8 cellular contexts compared by ENCODE assay signal in the genomic region with DNA sequence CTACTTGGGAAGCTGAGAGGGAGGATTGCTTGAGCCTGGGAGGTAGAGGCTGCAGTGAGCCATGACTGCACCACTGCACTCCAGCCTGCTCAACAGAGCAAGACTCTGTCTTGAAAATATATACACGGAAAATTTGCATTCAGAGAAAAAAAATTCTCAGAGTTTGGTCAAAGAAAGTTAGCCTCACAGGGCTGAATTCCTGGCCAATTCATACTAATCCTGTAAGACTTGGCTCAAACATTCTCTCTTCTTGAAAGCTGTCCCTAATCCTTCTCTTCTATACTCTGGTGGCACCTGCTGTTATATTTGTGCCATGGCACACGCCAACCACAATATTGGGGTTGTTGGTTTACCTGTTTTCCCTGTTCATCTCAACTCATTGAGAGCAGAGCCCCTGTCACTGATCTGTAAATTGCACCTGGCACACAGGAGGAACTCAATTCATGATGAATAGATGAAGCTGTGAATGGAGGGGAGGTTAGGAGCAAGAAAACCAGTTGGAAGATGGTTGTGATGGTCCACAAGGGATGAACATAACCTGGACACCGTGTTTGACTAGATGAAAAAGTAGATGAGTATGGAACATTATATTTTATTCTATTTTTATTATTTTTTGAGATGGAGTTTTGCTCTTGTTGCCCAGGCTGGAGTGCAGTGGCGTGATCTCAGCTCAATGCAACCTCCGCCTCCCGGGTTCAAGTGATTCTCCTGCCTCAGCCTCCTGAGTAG. TPM values are rescaled to one million over a fixed set of nuclear protein-coding genes. Genes with fewer than 3 reads are reported as not detected.
DNase-seq lines count a peak whose midpoint lies in the region; ATAC-seq and TF ChIP-seq lines count a peak whose summit lies in the region.

No MANE protein-coding gene starts in this region.

- H3K27me3 Mint-ChIP-seq in CD8-positive, alpha-beta T cell (ENCODE audit: low read depth): no peaks in the 10 kb centered on the region
- peaks cover 6% of the 10 kb centered on the region for H3K27me3 Mint-ChIP-seq in GM23338 (ENCODE audit: insufficient read depth, low read depth, poor library complexity)

- no peaks in the 10 kb centered on the region for H3K4me1 Mint-ChIP-seq in CD8-positive, alpha-beta T cell (ENCODE audit: low read depth)
- peaks cover 28% of the 10 kb centered on the region for H3K4me1 Mint-ChIP-seq in GM23338

- POLR2A ChIA-PET in CD8-positive, alpha-beta T cell (lab: Charles Lee): no interaction called here

- H3K4me1 ChIP-seq in CD8-positive, alpha-beta T cell (ENCODE audit: insufficient read depth, low read length): no peaks in the 10 kb centered on the region
- H3K4me1 ChIP-seq in GM23338 (ENCODE audit: insufficient read depth): peaks cover 22% of the 10 kb centered on the region
- H3K4me1 ChIP-seq in gastrocnemius medialis: peaks cover 15 to 18% of the 10 kb centered on the region in 2 donors

- no peaks in the 10 kb centered on the region for H3F3A ChIP-seq in GM23338 (replicated peaks; ENCODE audit: low read depth)

- no peaks in the 10 kb centered on the region for H3K9me3 Mint-ChIP-seq in CD8-positive, alpha-beta T cell
- no peaks in the 10 kb centered on the region; the same call in 2 of the 3 replicates for H3K9me3 Mint-ChIP-seq in GM23338

- H3K9me3 ChIP-seq in CD8-positive, alpha-beta T cell (ENCODE audit: low read length): no peaks in the 10 kb centered on the region
- no peaks in the 10 kb centered on the region for H3K9me3 ChIP-seq in gastrocnemius medialis

- H2AFZ ChIP-seq in GM23338: no peak overlapping the region

- H3K27me3 ChIP-seq in CD8-positive, alpha-beta T cell (ENCODE audit: insufficient read depth, low read length): no peaks in the 10 kb centered on the region
- H3K27me3 ChIP-seq in GM23338 (ENCODE audit: insufficient read depth) (no peaks in the 10 kb centered on the region), gastrocnemius medialis (no peaks in the 10 kb centered on the region)

- H3K4me3 ChIP-seq in CD8-positive, alpha-beta T cell (ENCODE audit: low read depth, low read length): no peak overlapping the region
- no peak overlapping the region for H3K4me3 ChIP-seq in GM23338
- no peak overlapping the region for H3K4me3 ChIP-seq in choroid plexus epithelial cell (ENCODE audit: low read depth, low read length)
- no peak overlapping the region for H3K4me3 ChIP-seq in gastrocnemius medialis

- DNase-seq in CD8-positive, alpha-beta T cell: no peak
- peak; percentile 46 for DNase-seq in GM23338 (ENCODE audit: low spot score)
- DNase-seq in NCI-H524 (lab: John Stamatoyannopoulos, UW): peak; percentile 46 to 79
- DNase-seq in choroid plexus epithelial cell (ENCODE audit: low read depth): peak; percentile 51
- DNase-seq in gastrocnemius medialis: no peak
- no peak for DNase-seq in AG08395 (ENCODE audit: low spot score)
- DNase-seq in Right ventricle myocardium superior: no peak

- ATAC-seq in CD8-positive, alpha-beta T cell: no peak
- peak; percentile 26 for ATAC-seq in GM23338
- peak; percentile 37 to 49 for ATAC-seq in gastrocnemius medialis
- ATAC-seq in HG03175 (IDR thresholded peaks at IDR 0.05; ENCODE audit: unreplicated experiment): no peak
- no peak for ATAC-seq in Right ventricle myocardium superior (ENCODE audit: poor library complexity)

- CTCF ChIA-PET in CD8-positive, alpha-beta T cell (lab: Charles Lee): interaction anchor here (0.9 kb wide), 1 partner anchor 167 kb away, joined by 4 read pairs; no protein-coding TSS in a partner anchor

- H3K9me2 ChIP-seq in GM23338 (ENCODE audit: insufficient read depth): no peaks in the 10 kb centered on the region

- no peak overlapping the region for H3K27ac Mint-ChIP-seq in CD8-positive, alpha-beta T cell
- H3K27ac Mint-ChIP-seq in GM23338: no peak overlapping the region

- H3K4me2 ChIP-seq in GM23338: no peak overlapping the region

- H4K20me1 ChIP-seq in GM23338 (replicated peaks; ENCODE audit: insufficient read depth): no peaks in the 10 kb centered on the region

- no peaks in the 10 kb centered on the region for H3K36me3 ChIP-seq in CD8-positive, alpha-beta T cell (ENCODE audit: insufficient read depth, low read length)
- no peaks in the 10 kb centered on the region for H3K36me3 ChIP-seq in GM23338 (ENCODE audit: insufficient read depth)
- no peaks in the 10 kb centered on the region for H3K36me3 ChIP-seq in gastrocnemius medialis

- H3K79me2 ChIP-seq in GM23338 (replicated peaks; ENCODE audit: insufficient read depth): no peaks in the 10 kb centered on the region

- peak; percentile 27 for TF ChIP-seq CTCF in CD8-positive, alpha-beta T cell (IDR thresholded peaks at IDR 0.05)
- TF ChIP-seq CTCF in GM23338 (conservative IDR thresholded peaks at IDR 0.05; ENCODE audit: low read depth in 2 of 2) (peak; percentile 54 to 64), choroid plexus epithelial cell (conservative IDR thresholded peaks at IDR 0.05; ENCODE audit: low read depth, low read length) (peak; percentile 44), gastrocnemius medialis (IDR thresholded peaks at IDR 0.05 in 4 of 5, conservative IDR thresholded peaks at IDR 0.05 in 1 of 5) (peak; percentile 30 to 64 (median 45))

- no peak overlapping the region for H3K27ac ChIP-seq in CD8-positive, alpha-beta T cell (ENCODE audit: low read depth, low read length)
- H3K27ac ChIP-seq in GM23338 (ENCODE audit: low read depth): no peak overlapping the region
- no peak overlapping the region for H3K27ac ChIP-seq in gastrocnemius medialis

- H3K36me3 Mint-ChIP-seq in CD8-positive, alpha-beta T cell: no peaks in the 10 kb centered on the region
- H3K36me3 Mint-ChIP-seq in GM23338 (ENCODE audit: low read depth): no peaks in the 10 kb centered on the region

- no peak for TF ChIP-seq POLR2A in gastrocnemius medialis (IDR thresholded peaks at IDR 0.05)

- H3K4me3 Mint-ChIP-seq in CD8-positive, alpha-beta T cell: no peak overlapping the region
- no peak overlapping the region for H3K4me3 Mint-ChIP-seq in GM23338

- in situ Hi-C loops in gastrocnemius medialis (cut with MboI; ENCODE audit: low sequenced_read_pairs in 4 of 4): loop anchor here in 1 of 4 donors (10.0 kb wide), 1 partner anchor 164 kb away; no protein-coding TSS in a partner anchor

- intact Hi-C loops in CD8-positive, alpha-beta T cell (cut with DNase I, micrococcal nuclease): loop anchor here in 1 of 2 experiments (2.0 kb wide), 1 partner anchor 168 kb away; no protein-coding TSS in a partner anchor
- intact Hi-C loops in gastrocnemius medialis (cut with DNase I; ENCODE audit: low total_unique reads) (loop anchor here (1.0 to 5.0 kb wide), 4 partner anchors 38 to 367 kb away; partner anchors contain the start of gene EAPP), Right ventricle myocardium superior (cut with DNase I) (loop anchor here (10.0 kb wide), 1 partner anchor 164 kb away; no protein-coding TSS in a partner anchor)

TF ChIP-seq in GM23338, 12 proteins besides CTCF, POLR2A, EP300 and RAD21 (continues in another document):
- TF ChIP-seq ZNF114 (CRISPR knock-in tag; IDR thresholded peaks at IDR 0.05) (no peak), ZNF331 (CRISPR knock-in tag; IDR thresholded peaks at IDR 0.05; ENCODE audit: low read depth) (no peak), CREB1 (CRISPR knock-in tag; IDR thresholded peaks at IDR 0.05; ENCODE audit: low read depth) (no peak), REST (IDR thresholded peaks at IDR 0.05; ENCODE audit: unreplicated experiment) (no peak), POLR2AphosphoS5 (IDR thresholded peaks at IDR 0.05; ENCODE audit: low read depth) (no peak), EZH2phosphoT487 (IDR thresholded peaks at IDR 0.05; ENCODE audit: unreplicated experiment) (no peak), EZH2 (IDR thresholded peaks at IDR 0.05; ENCODE audit: low read depth, unreplicated experiment) (no peak), JUNB (IDR thresholded peaks at IDR 0.05; ENCODE audit: unreplicated experiment) (no peak), STAT1 (IDR thresholded peaks at IDR 0.05; ENCODE audit: unreplicated experiment) (no peak)

RNA-seq across cellular contexts. Expression of gene SPTSSA, which starts 36.8 kb away (rescaled TPM):
- 1 to 10 TPM; 1.5 to 1.8 TPM for total RNA-seq in CD8-positive, alpha-beta T cell
- 22.3 and 27.5 TPM in 2 replicates for total RNA-seq in GM23338 (2014; rRNA removed; shearing (Covaris generic))
- polyA plus RNA-seq in GM23338 (2016; fragmentation: Nextera tagmentation; extraction: Ambion mirVana): 33.5 and 36.4 TPM in 2 replicates
- total RNA-seq in gastrocnemius medialis (10 to 100 TPM in 2 of 4 donors, 1 to 10 TPM in 2; 6.4 to 14.0 (median 10.2) TPM), Right ventricle myocardium superior (14.3 TPM)

RNA-seq across cellular contexts. Expression of gene EAPP, which starts 40.7 kb away (rescaled TPM):
- 10 to 100 TPM; 91.0 to 91.4 TPM for total RNA-seq in CD8-positive, alpha-beta T cell
- 25.0 and 31.6 TPM in 2 replicates for total RNA-seq in GM23338 (2014; rRNA removed; shearing (Covaris generic))
- polyA plus RNA-seq in GM23338 (2016; fragmentation: Nextera tagmentation; extraction: Ambion mirVana): 53.6 and 64.0 TPM in 2 replicates
- total RNA-seq in gastrocnemius medialis (10 to 100 TPM; 25.6 to 35.7 (median 28.0) TPM), Right ventricle myocardium superior (17.8 TPM)

Comparison
In these comparisons a context has a peak if more than half of its experiments do, and no peak if none do; other contexts are left out.
1. ATAC-seq: peak in GM23338 (single experiment) and gastrocnemius medialis (2 of 2); none in CD8-positive, alpha-beta T cell (single experiment), HG03175 (single experiment) and Right ventricle myocardium superior (single experiment).
2. DNase-seq: peak in GM23338 (single experiment), NCI-H524 (2 of 2) and choroid plexus epithelial cell (single experiment); none in CD8-positive, alpha-beta T cell (0 of 7), gastrocnemius medialis (0 of 2), AG08395 (single experiment) and Right ventricle myocardium superior (single experiment).
3. Peak in every context shown above with its lines, with median percentiles within 50 percentile points of each other: CTCF ChIP-seq.